Comparison of ENCODE assay signal across 9 cellular contexts in genomic region chr14:106657460-106657859, GRCh38.
A peak's percentile ranks its signal among the peaks of the same experiment; 100 is the strongest.
DNase-seq lines count a peak whose midpoint lies in the region; ATAC-seq and TF ChIP-seq lines count a peak whose summit lies in the region.
"Had no signal": no experiment of that assay in that cellular context is flagged by ENCODE, and none has a peak within 500 bp of the region (broad histone marks: within the 10 kb centered on the region; RNA-seq: fewer than 3 reads in every experiment).

No MANE protein-coding gene starts in this region.

- peak; percentile 11 for DNase-seq in NCI-H510A treated with DMSO at 0.1 percent for 48 hours (lab: John Stamatoyannopoulos, UW)
- no peak for DNase-seq in NCI-H510A (lab: John Stamatoyannopoulos, UW)
- DNase-seq in activated CD4-positive, CD25-positive, alpha-beta regulatory T cell treated with anti-CD3 and anti-CD28 coated beads, Interleukin-2, amount 50 U/mL, for 72 hours: peak; percentile 69
- DNase-seq in central memory CD4-positive, alpha-beta T cell: peak; percentile 35
- DNase-seq in stimulated activated naive CD8-positive, alpha-beta T cell treated with anti-CD3 and anti-CD28 coated beads, Interleukin-15, Interleukin-2, amounts not matched to agents 100 U/mL and 50 U/mL, for 24 hours: peak; percentile 76
- DNase-seq in head of caudate nucleus: no peak
- no peak for DNase-seq in erythroblast (lab: John Stamatoyannopoulos, UW)
- DNase-seq in GDM1 (lab: John Stamatoyannopoulos, UW): no peak

- no peak for ATAC-seq in stimulated activated naive CD8-positive, alpha-beta T cell treated with anti-CD3 and anti-CD28 coated beads, Interleukin-15, Interleukin-2, amounts not matched to agents 100 U/mL and 50 U/mL, for 24 hours
- ATAC-seq: right cardiac atrium had no signal

- TF ChIP-seq POLR2A in erythroblast (IDR thresholded peaks at IDR 0.05; ENCODE audit: low read length): no peak

- intact Hi-C loops in head of caudate nucleus (cut with DNase I): no loop called here

Comparison
In these comparisons a context has a peak if more than half of its experiments do, and no peak if none do; other contexts are left out.
1. DNase-seq: peak in NCI-H510A treated with DMSO at 0.1 percent for 48 hours (single experiment), activated CD4-positive, CD25-positive, alpha-beta regulatory T cell treated with anti-CD3 and anti-CD28 coated beads, Interleukin-2, amount 50 U/mL, for 72 hours (single experiment), central memory CD4-positive, alpha-beta T cell (single experiment) and stimulated activated naive CD8-positive, alpha-beta T cell treated with anti-CD3 and anti-CD28 coated beads, Interleukin-15, Interleukin-2, amounts not matched to agents 100 U/mL and 50 U/mL, for 24 hours (single experiment); none in NCI-H510A (single experiment), head of caudate nucleus (0 of 42), erythroblast (0 of 2) and GDM1 (single experiment).